1 cellular context compared by ENCODE assay signal in genomic region chr3:39146611-39147373, GRCh38.
TF ChIP-seq lines count a peak whose summit lies in the region.

No MANE protein-coding gene starts in this region.

TF ChIP-seq in SK-N-SH, 30 proteins besides CTCF, POLR2A, EP300 and RAD21:
- TF ChIP-seq USF2 (IDR thresholded peaks at IDR 0.05; ENCODE audit: borderline replicate concordance, low read depth, low read length): no peak
- peak; percentile 96 for TF ChIP-seq JUND (IDR thresholded peaks at IDR 0.05)
- peak; percentile 56 for TF ChIP-seq CHD2 (IDR thresholded peaks at IDR 0.05; ENCODE audit: low read length, partially characterized antibody)
- no peak for TF ChIP-seq GATA2 (CRISPR knock-in tag; IDR thresholded peaks at IDR 0.05)
- TF ChIP-seq MXI1 (IDR thresholded peaks at IDR 0.05; ENCODE audit: low read depth, low read length): no peak
- TF ChIP-seq NRF1 (IDR thresholded peaks at IDR 0.05; ENCODE audit: low read depth, low read length): no peak
- no peak for TF ChIP-seq FOXM1 (IDR thresholded peaks at IDR 0.05; ENCODE audit: low read depth)
- no peak for TF ChIP-seq YY1 (IDR thresholded peaks at IDR 0.05; ENCODE audit: low read depth)
- peak; percentile 97 for TF ChIP-seq PBX3 (IDR thresholded peaks at IDR 0.05)
- no peak for TF ChIP-seq GABPA (IDR thresholded peaks at IDR 0.05; ENCODE audit: low read depth)
- peak; percentile 65; the same call in 1 of the 2 replicates for TF ChIP-seq TEAD4 (IDR thresholded peaks at IDR 0.05; ENCODE audit: borderline replicate concordance, insufficient read depth)
- TF ChIP-seq RFX5 (IDR thresholded peaks at IDR 0.05; ENCODE audit: low read length): no peak
- TF ChIP-seq SIN3A (IDR thresholded peaks at IDR 0.05; ENCODE audit: borderline replicate concordance, low read depth, low read length): peak; percentile 93
- TF ChIP-seq RXRA (IDR thresholded peaks at IDR 0.05; ENCODE audit: borderline replicate concordance, low read depth): peak; percentile 32; the same call in 1 of the 2 replicates
- TF ChIP-seq NFIC (IDR thresholded peaks at IDR 0.05; ENCODE audit: borderline replicate concordance): peak; percentile 51; the same call in 1 of the 2 replicates
- no peak for TF ChIP-seq IRF3 (IDR thresholded peaks at IDR 0.05; ENCODE audit: low read depth, low read length)
- no peak for TF ChIP-seq MEF2A (IDR thresholded peaks at IDR 0.05; ENCODE audit: borderline replicate concordance, low read depth)
- no peak for TF ChIP-seq EZH2phosphoT487 (IDR thresholded peaks at IDR 0.05; ENCODE audit: borderline replicate concordance, low read depth)
- TF ChIP-seq TCF12 (IDR thresholded peaks at IDR 0.05): peak; percentile 95
- TF ChIP-seq, protein P1, sequence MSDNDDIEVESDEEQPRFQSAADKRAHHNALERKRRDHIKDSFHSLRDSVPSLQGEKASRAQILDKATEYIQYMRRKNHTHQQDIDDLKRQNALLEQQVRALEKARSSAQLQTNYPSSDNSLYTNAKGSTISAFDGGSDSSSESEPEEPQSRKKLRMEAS (IDR thresholded peaks at IDR 0.05; ENCODE audit: low read depth): peak; percentile 69
- TF ChIP-seq, protein P2, sequence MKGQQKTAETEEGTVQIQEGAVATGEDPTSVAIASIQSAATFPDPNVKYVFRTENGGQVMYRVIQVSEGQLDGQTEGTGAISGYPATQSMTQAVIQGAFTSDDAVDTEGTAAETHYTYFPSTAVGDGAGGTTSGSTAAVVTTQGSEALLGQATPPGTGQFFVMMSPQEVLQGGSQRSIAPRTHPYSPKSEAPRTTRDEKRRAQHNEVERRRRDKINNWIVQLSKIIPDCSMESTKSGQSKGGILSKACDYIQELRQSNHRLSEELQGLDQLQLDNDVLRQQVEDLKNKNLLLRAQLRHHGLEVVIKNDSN (IDR thresholded peaks at IDR 0.05; ENCODE audit: borderline replicate concordance, low read depth): no peak
- peak; percentile 89 for TF ChIP-seq POLR2AphosphoS5 (IDR thresholded peaks at IDR 0.05; ENCODE audit: low read depth, low read length)
- TF ChIP-seq ELF1 (IDR thresholded peaks at IDR 0.05): no peak
- TF ChIP-seq FOXJ3 (CRISPR knock-in tag; IDR thresholded peaks at IDR 0.05): no peak
- peak; percentile 53; the same call in 1 of the 2 replicates for TF ChIP-seq TAF1 (IDR thresholded peaks at IDR 0.05; ENCODE audit: borderline replicate concordance, low read depth, low read length)
- no peak; the same call in 1 of the 2 replicates for TF ChIP-seq SMC3 (IDR thresholded peaks at IDR 0.05; ENCODE audit: low read depth, low read length)
- peak; percentile 99 for TF ChIP-seq FOSL2 (IDR thresholded peaks at IDR 0.05; ENCODE audit: borderline replicate concordance, low read depth)
- TF ChIP-seq, protein P3, sequence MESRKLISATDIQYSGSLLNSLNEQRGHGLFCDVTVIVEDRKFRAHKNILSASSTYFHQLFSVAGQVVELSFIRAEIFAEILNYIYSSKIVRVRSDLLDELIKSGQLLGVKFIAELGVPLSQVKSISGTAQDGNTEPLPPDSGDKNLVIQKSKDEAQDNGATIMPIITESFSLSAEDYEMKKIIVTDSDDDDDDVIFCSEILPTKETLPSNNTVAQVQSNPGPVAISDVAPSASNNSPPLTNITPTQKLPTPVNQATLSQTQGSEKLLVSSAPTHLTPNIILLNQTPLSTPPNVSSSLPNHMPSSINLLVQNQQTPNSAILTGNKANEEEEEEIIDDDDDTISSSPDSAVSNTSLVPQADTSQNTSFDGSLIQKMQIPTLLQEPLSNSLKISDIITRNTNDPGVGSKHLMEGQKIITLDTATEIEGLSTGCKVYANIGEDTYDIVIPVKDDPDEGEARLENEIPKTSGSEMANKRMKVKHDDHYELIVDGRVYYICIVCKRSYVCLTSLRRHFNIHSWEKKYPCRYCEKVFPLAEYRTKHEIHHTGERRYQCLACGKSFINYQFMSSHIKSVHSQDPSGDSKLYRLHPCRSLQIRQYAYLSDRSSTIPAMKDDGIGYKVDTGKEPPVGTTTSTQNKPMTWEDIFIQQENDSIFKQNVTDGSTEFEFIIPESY (IDR thresholded peaks at IDR 0.05; ENCODE audit: borderline replicate concordance, low read depth): no peak; the same call in 1 of the 2 replicates
- TF ChIP-seq RCOR1 (IDR thresholded peaks at IDR 0.05; ENCODE audit: low read length): no peak
- TF ChIP-seq REST (IDR thresholded peaks at IDR 0.05; ENCODE audit: low read depth, low read length): peak; percentile 59; the same call in 1 of the 2 replicates
